7 cellular contexts compared by ENCODE assay signal in genomic region chr6:116461563-116462507, GRCh38. TPM values are rescaled to one million over a fixed set of nuclear protein-coding genes. Genes with fewer than 3 reads are reported as not detected.
DNase-seq lines count a peak whose midpoint lies in the region; ATAC-seq and TF ChIP-seq lines count a peak whose summit lies in the region.

No MANE protein-coding gene starts in this region.

- peak; percentile 86 for DNase-seq in NCI-H748 (lab: John Stamatoyannopoulos, UW; ENCODE audit: unreplicated experiment)
- peak; percentile 70 for DNase-seq in activated naive CD4-positive, alpha-beta T cell treated with anti-CD3 and anti-CD28 coated beads, Interleukin-2, amount 10 ng/mL, durations not matched to agents 7 days and 5 days
- DNase-seq in left ventricle myocardium superior, result peak; percentile 79
- no peak for DNase-seq in amniotic stem cell (lab: John Stamatoyannopoulos, UW)

- no peak overlapping the region for H3K9ac ChIP-seq in rectal smooth muscle tissue (ENCODE audit: low read length)

- H3K27ac Mint-ChIP-seq in activated naive CD4-positive, alpha-beta T cell treated with anti-CD3 and anti-CD28 coated beads, Interleukin-2, amount 10 ng/mL, durations not matched to agents 7 days and 5 days, result peak overlapping the region; percentile 59

- H3K4me3 ChIP-seq in rectal smooth muscle tissue (ENCODE audit: low read length), result peak overlapping the region; percentile 74

- peaks cover 3% of the 10 kb centered on the region for H3K36me3 Mint-ChIP-seq in activated naive CD4-positive, alpha-beta T cell treated with anti-CD3 and anti-CD28 coated beads, Interleukin-2, amount 10 ng/mL, durations not matched to agents 7 days and 5 days

- peak overlapping the region; percentile 57 for H3K4me3 Mint-ChIP-seq in activated naive CD4-positive, alpha-beta T cell treated with anti-CD3 and anti-CD28 coated beads, Interleukin-2, amount 10 ng/mL, durations not matched to agents 7 days and 5 days

- no peaks in the 10 kb centered on the region for H3K9me3 Mint-ChIP-seq in activated naive CD4-positive, alpha-beta T cell treated with anti-CD3 and anti-CD28 coated beads, Interleukin-2, amount 10 ng/mL, durations not matched to agents 7 days and 5 days

- H3K27me3 ChIP-seq in rectal smooth muscle tissue (ENCODE audit: control insufficient read depth, insufficient read depth, low read length), result no peaks in the 10 kb centered on the region

- peaks cover 49% of the 10 kb centered on the region for H3K27me3 Mint-ChIP-seq in activated naive CD4-positive, alpha-beta T cell treated with anti-CD3 and anti-CD28 coated beads, Interleukin-2, amount 10 ng/mL, durations not matched to agents 7 days and 5 days

- CTCF ChIA-PET in activated naive CD4-positive, alpha-beta T cell treated with anti-CD3 and anti-CD28 coated beads, Interleukin-2, amount 10 ng/mL, durations not matched to agents 7 days and 5 days (lab: Charles Lee), result no interaction called here

- TF ChIP-seq POLR2A in GM18526 (IDR thresholded peaks at IDR 0.05; ENCODE audit: extremely low read depth, insufficient read length), result peak; percentile 5

- ATAC-seq in HG02885 (IDR thresholded peaks at IDR 0.05; ENCODE audit: poor library complexity, unreplicated experiment), result peak; percentile 90
- peak; percentile 84 for ATAC-seq in left ventricle myocardium superior

- intact Hi-C loops in left ventricle myocardium superior (cut with micrococcal nuclease), result no loop called here

- H3K36me3 ChIP-seq in rectal smooth muscle tissue (ENCODE audit: control insufficient read depth, insufficient read depth, low read length), result no peaks in the 10 kb centered on the region

- no peak overlapping the region for H3K27ac ChIP-seq in rectal smooth muscle tissue (ENCODE audit: low read depth, low read length)

- no peaks in the 10 kb centered on the region for H3K4me1 ChIP-seq in rectal smooth muscle tissue (ENCODE audit: control insufficient read depth, insufficient read depth, low read length)

- H3K4me1 Mint-ChIP-seq in activated naive CD4-positive, alpha-beta T cell treated with anti-CD3 and anti-CD28 coated beads, Interleukin-2, amount 10 ng/mL, durations not matched to agents 7 days and 5 days, result peaks cover 61% of the 10 kb centered on the region

RNA-seq across cellular contexts. Expression of gene CALHM6, which starts 0.7 kb away (rescaled TPM):
- total RNA-seq in left ventricle myocardium superior, result 1.2 TPM

RNA-seq across cellular contexts. Expression of gene CALHM5, which starts 49.6 kb away (rescaled TPM):
- 2.4 TPM for total RNA-seq in left ventricle myocardium superior
